8 cellular contexts compared by ENCODE assay signal in genomic region chr1:15027515-15027948, GRCh38.
A peak's percentile ranks its signal among the peaks of the same experiment; 100 is the strongest.
DNase-seq lines count a peak whose midpoint lies in the region; ATAC-seq, FAIRE-seq and TF ChIP-seq lines count a peak whose summit lies in the region.

No MANE protein-coding gene starts in this region.

- POLR2A ChIA-PET in AG04450 (lab: Yijun Ruan, JAX) (interaction anchor here (0.5 kb wide), 1 partner anchor 55 kb away, joined by 5 read pairs; no protein-coding TSS in a partner anchor), K562 (lab: Yijun Ruan, JAX) (interaction anchor here (0.6 to 1.4 kb wide), 7 partner anchors 10 to 741 kb away, joined by 3 to 7 read pairs (median 3); no protein-coding TSS in a partner anchor)

- H3K4me1 ChIP-seq in OCI-LY3 (ENCODE audit: low read length) (no peaks in the 10 kb centered on the region), K562 (replicated peaks in 1 of 2; ENCODE audit: control insufficient read depth in 2 of 2, insufficient read depth in 2 of 2, low read length in 2 of 2) (peaks cover 5 to 8% of the 10 kb centered on the region in 2 experiments; a peak in 1 of 5 replicates), hepatocyte (ENCODE audit: insufficient read depth) (no peaks in the 10 kb centered on the region), skeletal muscle satellite cell (ENCODE audit: control insufficient read depth, insufficient read depth, low read length) (peaks cover 17% of the 10 kb centered on the region)

- DNase-seq in AG04450 (ENCODE audit: low read depth, low spot score) (no peak), GM13977 (ENCODE audit: low spot score) (peak; percentile 67), K562 (ENCODE audit: extremely low read depth in 1 of 4, low spot score in 3 of 4) (peak; percentile 76 to 84 (median 81)), hepatocyte (ENCODE audit: low spot score) (peak; percentile 81)

- no peaks in the 10 kb centered on the region for H3K9me3 ChIP-seq in AG04450 (ENCODE audit: control insufficient read depth, insufficient read depth, low read length)
- no peaks in the 10 kb centered on the region for H3K9me3 ChIP-seq in OCI-LY3 (ENCODE audit: insufficient read depth, low read length)
- no peaks in the 10 kb centered on the region for H3K9me3 ChIP-seq in K562 (replicated peaks; ENCODE audit: control insufficient read depth, insufficient read depth, low read depth, low read length)
- no peaks in the 10 kb centered on the region for H3K9me3 ChIP-seq in hepatocyte (ENCODE audit: low read depth)
- H3K9me3 ChIP-seq in skeletal muscle satellite cell (replicated peaks; ENCODE audit: low read length) = no peaks in the 10 kb centered on the region

- TF ChIP-seq CTCF in AG04450 (IDR thresholded peaks at IDR 0.05; ENCODE audit: low read depth, low read length) (peak; percentile 91), GM13977 (IDR thresholded peaks at IDR 0.05; ENCODE audit: extremely low read depth, insufficient read depth, missing control alignments) (peak; percentile 76), OCI-LY3 (IDR thresholded peaks at IDR 0.05; ENCODE audit: low read depth, low read length) (peak; percentile 75), K562 (IDR thresholded peaks at IDR 0.05 in 2 of 3, conservative IDR thresholded peaks at IDR 0.05 in 1 of 3; ENCODE audit: insufficient read depth in 2 of 3, low read depth in 1 of 3, low read length in 3 of 3) (peak; percentile 82 to 96 (median 96)), hepatocyte (IDR thresholded peaks at IDR 0.05; ENCODE audit: poor library complexity) (peak; percentile 90)

- FAIRE-seq in K562 (lab: Jason Lieb, UNC) = peak; percentile 94

- H4K20me1 ChIP-seq in OCI-LY3 (ENCODE audit: insufficient read depth, low read length) (no peaks in the 10 kb centered on the region), K562 (replicated peaks; ENCODE audit: control insufficient read depth, insufficient read depth, low read length) (0 out of 2 replicates have a peak, but pooled peaks cover 7% of the 10 kb centered on the region), hepatocyte (ENCODE audit: insufficient read depth, poor library complexity, severe bottlenecking) (no peaks in the 10 kb centered on the region)

- H3K27ac ChIP-seq in AG04450 (ENCODE audit: low read depth, low read length) (no peak overlapping the region), OCI-LY3 (ENCODE audit: low read length) (no peak overlapping the region), K562 (ENCODE audit: extremely low read depth, low read depth, low read length) (no peak overlapping the region), hepatocyte (no peak overlapping the region)

- TF ChIP-seq RAD21 in K562 (CRISPR knock-in tag; conservative IDR thresholded peaks at IDR 0.05 in 1 of 2, IDR thresholded peaks at IDR 0.05 in 1 of 2) = peak; percentile 84 to 97

- H3K27me3 ChIP-seq in AG04450 (ENCODE audit: control insufficient read depth, insufficient read depth, low read length) (no peaks in the 10 kb centered on the region), OCI-LY3 (ENCODE audit: low read depth, low read length) (no peaks in the 10 kb centered on the region), K562 (ENCODE audit: control insufficient read depth in 2 of 2, insufficient read depth in 2 of 2, low read length in 2 of 2) (no peaks in the 10 kb centered on the region), hepatocyte (no peaks in the 10 kb centered on the region), skeletal muscle satellite cell (ENCODE audit: control insufficient read depth, insufficient read depth, low read length) (no peaks in the 10 kb centered on the region)

- no peak overlapping the region for H3K9ac ChIP-seq in OCI-LY3 (ENCODE audit: low read length)
- H3K9ac ChIP-seq in K562 (ENCODE audit: insufficient read depth in 1 of 2, low read depth in 2 of 2, low read length in 2 of 2) = no peak overlapping the region
- peak overlapping the region; percentile 66 for H3K9ac ChIP-seq in skeletal muscle satellite cell (ENCODE audit: low read depth, low read length)

- ATAC-seq in K562 (peak; percentile 92), HG03095 (IDR thresholded peaks at IDR 0.05; ENCODE audit: unreplicated experiment) (no peak), GM18873 (IDR thresholded peaks at IDR 0.05; ENCODE audit: low FRiP score, unreplicated experiment) (no peak)

- BruUV-seq in K562 (replicated peaks; lab: Mats Ljungman, UMichigan) = no TSS peak

- CTCF ChIA-PET in AG04450 (lab: Charles Lee) (interaction anchor here (0.6 to 3.9 kb wide), 54 partner anchors 10 to 1323 kb away, joined by 3 to 34 read pairs (median 5); no protein-coding TSS in a partner anchor), K562 (lab: Yijun Ruan, JAX; ENCODE audit: low intra/inter-chr PET ratio) (interaction anchor here (0.6 to 1.5 kb wide), 9 partner anchors 13 to 592 kb away, joined by 3 to 4 read pairs (median 3); no protein-coding TSS in a partner anchor)

- in situ Hi-C loops in GM13977 (cut with MboI; ENCODE audit: low pct_unique_long_range_greater_than_20kb, low sequenced_read_pairs, unreplicated experiment) (loop anchor here (25.0 kb wide), 1 partner anchor 915 kb away; no protein-coding TSS in a partner anchor), K562 (cut with MboI) (loop anchor here (10.0 kb wide), 1 partner anchor 243 kb away; no protein-coding TSS in a partner anchor)

- no peak for TF ChIP-seq EP300 in K562 (IDR thresholded peaks at IDR 0.05; ENCODE audit: low read length)

- TF ChIP-seq POLR2A in K562 (conservative IDR thresholded peaks at IDR 0.05) = no peak

- no peak overlapping the region for H3K4me3 ChIP-seq in AG04450 (ENCODE audit: low read depth, low read length)
- H3K4me3 ChIP-seq in OCI-LY3 (ENCODE audit: low read length) = no peak overlapping the region
- H3K4me3 ChIP-seq in K562 = no peak overlapping the region
- H3K4me3 ChIP-seq in hepatocyte = no peak overlapping the region
- H3K4me3 ChIP-seq in skeletal muscle satellite cell (ENCODE audit: low read length) = no peak overlapping the region

- no peaks in the 10 kb centered on the region for H3K9me2 ChIP-seq in hepatocyte (replicated peaks; ENCODE audit: insufficient read depth)

- 48% methylated on average over 11 of the region's 11 CpGs for WGBS in K562 (ENCODE audit: insufficient coverage, low coverage, missing lambda C conversion rate)
- 36% methylated on average over 11 of the region's 11 CpGs for WGBS in hepatocyte (ENCODE audit: low lambda C conversion rate, missing lambda C conversion rate)

- intact Hi-C loops in K562 (cut with micrococcal nuclease) = loop anchor here (1.0 to 5.0 kb wide), 3 partner anchors 100 to 255 kb away; no protein-coding TSS in a partner anchor

- H3K4me2 ChIP-seq in OCI-LY3 (ENCODE audit: low read length) (no peak overlapping the region), K562 (ENCODE audit: insufficient read depth, low read length) (no peak overlapping the region), hepatocyte (no peak overlapping the region), skeletal muscle satellite cell (ENCODE audit: low read length) (peak overlapping the region; percentile 42)

- H3K9me1 ChIP-seq in K562 (ENCODE audit: control insufficient read depth, insufficient read depth, low read length) = no peaks in the 10 kb centered on the region

- H2AFZ ChIP-seq in OCI-LY3 (ENCODE audit: low read depth, low read length) = no peak overlapping the region
- H2AFZ ChIP-seq in K562 (ENCODE audit: low read depth, low read length) = no peak overlapping the region
- H2AFZ ChIP-seq in hepatocyte = no peak overlapping the region

- H3K36me3 ChIP-seq in OCI-LY3 (replicated peaks; ENCODE audit: low read depth, low read length) (no peaks in the 10 kb centered on the region), K562 (ENCODE audit: control insufficient read depth, insufficient read depth, low read length) (no peaks in the 10 kb centered on the region), hepatocyte (replicated peaks; ENCODE audit: insufficient read depth, low read depth) (no peaks in the 10 kb centered on the region), skeletal muscle satellite cell (ENCODE audit: insufficient read depth, low read length) (no peaks in the 10 kb centered on the region)

- H3K79me2 ChIP-seq in OCI-LY3 (ENCODE audit: low read length) = no peaks in the 10 kb centered on the region
- no peaks in the 10 kb centered on the region for H3K79me2 ChIP-seq in K562 (ENCODE audit: control insufficient read depth, insufficient read depth, low read length)
- H3K79me2 ChIP-seq in hepatocyte = no peaks in the 10 kb centered on the region

TF ChIP-seq in K562, 482 proteins besides CTCF, POLR2A, EP300 and RAD21 (continues in another document):
- TF ChIP-seq ZNF174 (CRISPR knock-in tag; IDR thresholded peaks at IDR 0.05) (no peak), KDM4B (IDR thresholded peaks at IDR 0.05; ENCODE audit: borderline replicate concordance in 2 of 2, low read depth in 1 of 2) (no peak), PYGO2 (tag; IDR thresholded peaks at IDR 0.05) (0 out of 2 replicates have a peak, but pooled peaks have one; percentile 38), BCOR (IDR thresholded peaks at IDR 0.05) (peak; percentile 90), DEAF1 (CRISPR knock-in tag; IDR thresholded peaks at IDR 0.05) (peak; percentile 81), JUND (IDR thresholded peaks at IDR 0.05; ENCODE audit: borderline replicate concordance, low read depth, low read length) (0 out of 2 replicates have a peak, but pooled peaks have one; percentile 33), JUND (tag; IDR thresholded peaks at IDR 0.05; ENCODE audit: borderline replicate concordance, low read depth, low read length) (peak; percentile 33; the same call in 1 of the 3 replicates), ZNF239 (CRISPR knock-in tag; IDR thresholded peaks at IDR 0.05) (no peak), ZSCAN32 (CRISPR knock-in tag; IDR thresholded peaks at IDR 0.05) (no peak), ELF2 (CRISPR knock-in tag; IDR thresholded peaks at IDR 0.05) (peak; percentile 49; the same call in 1 of the 2 replicates), ZKSCAN8 (CRISPR knock-in tag; IDR thresholded peaks at IDR 0.05) (no peak)
